In genomic region chr5:126000533-126000932, GRCh38 we compare ENCODE assay signal across 33 cellular contexts.
DNase-seq lines count a peak whose midpoint lies in the region; ATAC-seq, FAIRE-seq and TF ChIP-seq lines count a peak whose summit lies in the region.
"Had no signal": no experiment of that assay in that cellular context is flagged by ENCODE, and none has a peak within 500 bp of the region (broad histone marks: within the 10 kb centered on the region; RNA-seq: fewer than 3 reads in every experiment).

No MANE protein-coding gene starts in this region.

- no peak overlapping the region for H3K4me3 Mint-ChIP-seq in glutamatergic neuron (ENCODE audit: unreplicated experiment)
- H3K4me3 Mint-ChIP-seq in activated CD8-positive, alpha-beta T cell treated with anti-CD3 and anti-CD28 coated beads, Interleukin-2, amount 10 ng/mL, durations not matched to agents 7 days and 5 days = no peak overlapping the region
- H3K4me3 Mint-ChIP-seq: activated CD4-positive, alpha-beta memory T cell treated with anti-CD3 and anti-CD28 coated beads, Interleukin-2, amount 10 ng/mL, durations not matched to agents 7 days and 5 days; activated T-helper 17 cell treated with anti-CD3 and anti-CD28 coated beads, Interleukin-2, amount 50 U/mL, for 72 hours; CD8-positive, alpha-beta memory T cell; HFFc6; neural crest cell; T-helper 17 cell; type B pancreatic cell had no signal

- ATAC-seq in HG03354 (IDR thresholded peaks at IDR 0.05; ENCODE audit: poor library complexity, severe bottlenecking, unreplicated experiment) = no peak
- no peak for ATAC-seq in activated CD8-positive, alpha-beta T cell treated with anti-CD3 and anti-CD28 coated beads, Interleukin-2, amount 10 ng/mL, durations not matched to agents 7 days and 5 days
- ATAC-seq: activated T-helper 17 cell treated with anti-CD3 and anti-CD28 coated beads, Interleukin-2, amount 50 U/mL, for 72 hours; heart right ventricle; mucosa of descending colon; right cardiac atrium; T-helper 17 cell had no signal

- H3K9me3 Mint-ChIP-seq in glutamatergic neuron (ENCODE audit: unreplicated experiment) = peaks cover 3% of the 10 kb centered on the region
- peaks cover 4% of the 10 kb centered on the region for H3K9me3 Mint-ChIP-seq in activated CD8-positive, alpha-beta T cell treated with anti-CD3 and anti-CD28 coated beads, Interleukin-2, amount 10 ng/mL, durations not matched to agents 7 days and 5 days (ENCODE audit: insufficient read depth)
- H3K9me3 Mint-ChIP-seq: activated CD4-positive, alpha-beta memory T cell treated with anti-CD3 and anti-CD28 coated beads, Interleukin-2, amount 10 ng/mL, durations not matched to agents 7 days and 5 days; activated T-helper 17 cell treated with anti-CD3 and anti-CD28 coated beads, Interleukin-2, amount 50 U/mL, for 72 hours had no signal

- H3K36me3 Mint-ChIP-seq in glutamatergic neuron (ENCODE audit: unreplicated experiment) = no peaks in the 10 kb centered on the region
- H3K36me3 Mint-ChIP-seq in activated CD8-positive, alpha-beta T cell treated with anti-CD3 and anti-CD28 coated beads, Interleukin-2, amount 10 ng/mL, durations not matched to agents 7 days and 5 days (ENCODE audit: low read depth) = no peaks in the 10 kb centered on the region
- H3K36me3 Mint-ChIP-seq: CD8-positive, alpha-beta memory T cell had no signal

- TF ChIP-seq CTCF in D721Med (IDR thresholded peaks at IDR 0.05; ENCODE audit: insufficient read depth, missing control alignments) (no peak), glutamatergic neuron (IDR thresholded peaks at IDR 0.05; ENCODE audit: partially characterized antibody, unreplicated experiment) (no peak), GM20000 (IDR thresholded peaks at IDR 0.05; ENCODE audit: extremely low read depth, missing control alignments) (no peak)

- H3K27me3 Mint-ChIP-seq in glutamatergic neuron (ENCODE audit: unreplicated experiment) = peaks cover 3% of the 10 kb centered on the region
- no peaks in the 10 kb centered on the region for H3K27me3 Mint-ChIP-seq in activated CD8-positive, alpha-beta T cell treated with anti-CD3 and anti-CD28 coated beads, Interleukin-2, amount 10 ng/mL, durations not matched to agents 7 days and 5 days (ENCODE audit: low read depth)
- H3K27me3 Mint-ChIP-seq: activated CD4-positive, alpha-beta memory T cell treated with anti-CD3 and anti-CD28 coated beads, Interleukin-2, amount 10 ng/mL, durations not matched to agents 7 days and 5 days; activated T-helper 17 cell treated with anti-CD3 and anti-CD28 coated beads, Interleukin-2, amount 50 U/mL, for 72 hours; CD8-positive, alpha-beta memory T cell; T-helper 17 cell; type B pancreatic cell had no signal

- peaks cover 35% of the 10 kb centered on the region for H3K4me1 Mint-ChIP-seq in glutamatergic neuron (ENCODE audit: low read depth, unreplicated experiment)
- no peaks in the 10 kb centered on the region for H3K4me1 Mint-ChIP-seq in activated CD8-positive, alpha-beta T cell treated with anti-CD3 and anti-CD28 coated beads, Interleukin-2, amount 10 ng/mL, durations not matched to agents 7 days and 5 days (ENCODE audit: low read depth)
- H3K4me1 Mint-ChIP-seq: activated CD4-positive, alpha-beta memory T cell treated with anti-CD3 and anti-CD28 coated beads, Interleukin-2, amount 10 ng/mL, durations not matched to agents 7 days and 5 days; activated T-helper 17 cell treated with anti-CD3 and anti-CD28 coated beads, Interleukin-2, amount 50 U/mL, for 72 hours; CD8-positive, alpha-beta memory T cell; T-helper 17 cell had no signal

- DNase-seq in D721Med (ENCODE audit: insufficient read length, low spot score) (no peak), NCI-H1092 (lab: John Stamatoyannopoulos, UW) (peak; percentile 29), NCI-H524 treated with DMSO at 0.1 percent for 48 hours (lab: John Stamatoyannopoulos, UW) (peak; percentile 63), glutamatergic neuron (no peak), globus pallidus (ENCODE audit: low spot score) (no peak), GM20000 (ENCODE audit: low spot score) (no peak)
- DNase-seq in activated CD8-positive, alpha-beta T cell treated with anti-CD3 and anti-CD28 coated beads, Interleukin-2, amount 10 ng/mL, durations not matched to agents 7 days and 5 days = no peak
- DNase-seq: ACHN; activated CD4-positive, alpha-beta memory T cell treated with anti-CD3 and anti-CD28 coated beads, Interleukin-2, amount 10 ng/mL, durations not matched to agents 7 days and 5 days; activated CD4-positive, CD25-positive, alpha-beta regulatory T cell treated with anti-CD3 and anti-CD28 coated beads, Interleukin-2, amount 50 U/mL, for 72 hours; activated naive CD4-positive, alpha-beta T cell treated with anti-CD3 and anti-CD28 coated beads, Interleukin-2, amount 50 U/mL, for 16 hours; amygdala; BE2C; CD8-positive, alpha-beta memory T cell; colonic mucosa; effector CD8-positive, alpha-beta T cell; foreskin fibroblast; heart right ventricle; HFFc6; mucosa of descending colon; MV-4-11; NCI-H2171 treated with DMSO at 0.1 percent for 48 hours; NCI-H774; OCI-M1; right cardiac atrium; stimulated activated CD4-positive, alpha-beta T cell treated with anti-CD3 and anti-CD28 coated beads, Interleukin-12 subunit alpha, Interleukin-12 subunit beta, amount 100 ng/mL, for 4 hours; stimulated activated CD4-positive, alpha-beta T cell treated with anti-CD3 and anti-CD28 coated beads, Interleukin-4, amount 100 ng/mL, for 1 hour; substantia nigra; T-helper 17 cell had no signal

- POLR2A ChIA-PET in activated CD8-positive, alpha-beta T cell treated with anti-CD3 and anti-CD28 coated beads, Interleukin-2, amount 10 ng/mL, durations not matched to agents 7 days and 5 days (lab: Charles Lee) = no interaction called here

- H3K27ac Mint-ChIP-seq in glutamatergic neuron (ENCODE audit: unreplicated experiment) = peak overlapping the region; percentile 45
- no peak overlapping the region for H3K27ac Mint-ChIP-seq in activated CD8-positive, alpha-beta T cell treated with anti-CD3 and anti-CD28 coated beads, Interleukin-2, amount 10 ng/mL, durations not matched to agents 7 days and 5 days
- H3K27ac Mint-ChIP-seq: activated CD4-positive, alpha-beta memory T cell treated with anti-CD3 and anti-CD28 coated beads, Interleukin-2, amount 10 ng/mL, durations not matched to agents 7 days and 5 days; activated T-helper 17 cell treated with anti-CD3 and anti-CD28 coated beads, Interleukin-2, amount 50 U/mL, for 72 hours; CD8-positive, alpha-beta memory T cell; HFFc6; T-helper 17 cell; type B pancreatic cell had no signal

- FAIRE-seq in D721Med (lab: Jason Lieb, UNC) = peak; percentile 93

- CTCF ChIA-PET in activated CD8-positive, alpha-beta T cell treated with anti-CD3 and anti-CD28 coated beads, Interleukin-2, amount 10 ng/mL, durations not matched to agents 7 days and 5 days (lab: Charles Lee) = no interaction called here

Comparison
In these comparisons a context has a peak if more than half of its experiments do, and no peak if none do; other contexts are left out.
1. DNase-seq: peak in NCI-H1092 (single experiment) and NCI-H524 treated with DMSO at 0.1 percent for 48 hours (single experiment); none in D721Med (single experiment), glutamatergic neuron (single experiment), globus pallidus (single experiment), activated CD8-positive, alpha-beta T cell treated with anti-CD3 and anti-CD28 coated beads, Interleukin-2, amount 10 ng/mL, durations not matched to agents 7 days and 5 days (single experiment) and GM20000 (single experiment).